15 cellular contexts compared by ENCODE assay signal in genomic region chr7:41047789-41048191, GRCh38.
DNase-seq lines count a peak whose midpoint lies in the region; ATAC-seq and TF ChIP-seq lines count a peak whose summit lies in the region.
"Had no signal": no experiment of that assay in that cellular context is flagged by ENCODE, and none has a peak within 500 bp of the region (broad histone marks: within the 10 kb centered on the region; RNA-seq: fewer than 3 reads in every experiment).

No MANE protein-coding gene starts in this region.

- H3K36me3 ChIP-seq in cardiac muscle cell, result no peaks in the 10 kb centered on the region
- H3K36me3 ChIP-seq: sigmoid colon, suprapubic skin had no signal

- TF ChIP-seq CTCF in cardiac muscle cell (IDR thresholded peaks at IDR 0.05; ENCODE audit: low read depth, low read length), result no peak

- intact Hi-C loops in sciatic nerve (cut with DNase I), result no loop called here

- H3K27ac ChIP-seq in cardiac muscle cell, result peak overlapping the region; percentile 80
- no peak overlapping the region for H3K27ac ChIP-seq in substantia nigra (ENCODE audit: low read depth, low read length, poor library complexity, severe bottlenecking)
- no peak overlapping the region for H3K27ac ChIP-seq in caudate nucleus (ENCODE audit: low read depth, low read length)
- H3K27ac ChIP-seq: sigmoid colon, suprapubic skin had no signal

- ATAC-seq in SK-N-SH treated with all-trans-retinoic acid at 6 μM for 48 hours (peak; percentile 54), sciatic nerve (peak; percentile 69), HG02623 (IDR thresholded peaks at IDR 0.05; ENCODE audit: unreplicated experiment) (no peak)
- ATAC-seq: activated T-helper 17 cell treated with anti-CD3 and anti-CD28 coated beads, Interleukin-2, amount 50 U/mL, for 72 hours had no signal

- peak; percentile 47 for DNase-seq in GM04503 (ENCODE audit: low read depth)
- DNase-seq in cardiac muscle cell (ENCODE audit: low read depth in 1 of 2, low spot score in 1 of 2), result peak; percentile 52 to 73
- DNase-seq in sciatic nerve (ENCODE audit: low spot score), result no peak
- no peak for DNase-seq in substantia nigra (lab: John Stamatoyannopoulos, UW)
- no peak for DNase-seq in activated T-cell treated with anti-CD3 and anti-CD28 coated beads for 4 hours
- DNase-seq in caudate nucleus (lab: John Stamatoyannopoulos, UW), result no peak
- DNase-seq: activated CD4-positive, alpha-beta T cell treated with anti-CD3 and anti-CD28 coated beads, Interleukin-2, amount 50 U/mL, for 1 hour; H7; NCI-H1436 treated with DMSO at 0.1 percent for 48 hours; sigmoid colon; T-helper 2 cell had no signal

- H3K4me1 ChIP-seq in cardiac muscle cell (ENCODE audit: low read depth), result peaks cover 33% of the 10 kb centered on the region
- H3K4me1 ChIP-seq: sigmoid colon, suprapubic skin had no signal

- H3K27me3 ChIP-seq in cardiac muscle cell, result no peaks in the 10 kb centered on the region
- H3K27me3 ChIP-seq: sigmoid colon, suprapubic skin had no signal

- no peaks in the 10 kb centered on the region for H3K9me3 ChIP-seq in cardiac muscle cell (ENCODE audit: low read depth)
- H3K9me3 ChIP-seq: suprapubic skin had no signal

- H3K4me3 ChIP-seq in cardiac muscle cell, result no peak overlapping the region
- H3K4me3 ChIP-seq: sigmoid colon, suprapubic skin had no signal

TF ChIP-seq in SK-N-SH treated with all-trans-retinoic acid at 6 μM for 48 hours, 23 proteins besides CTCF, POLR2A, EP300 and RAD21:
- TF ChIP-seq ESRRG (CRISPR knock-in tag; IDR thresholded peaks at IDR 0.05) (no peak), TCF4 (CRISPR knock-in tag; IDR thresholded peaks at IDR 0.05; ENCODE audit: borderline replicate concordance) (peak; percentile 34; the same call in 1 of the 2 replicates), PPARA (CRISPR knock-in tag; IDR thresholded peaks at IDR 0.05; ENCODE audit: borderline replicate concordance) (no peak)
- TF ChIP-seq, protein P1, sequence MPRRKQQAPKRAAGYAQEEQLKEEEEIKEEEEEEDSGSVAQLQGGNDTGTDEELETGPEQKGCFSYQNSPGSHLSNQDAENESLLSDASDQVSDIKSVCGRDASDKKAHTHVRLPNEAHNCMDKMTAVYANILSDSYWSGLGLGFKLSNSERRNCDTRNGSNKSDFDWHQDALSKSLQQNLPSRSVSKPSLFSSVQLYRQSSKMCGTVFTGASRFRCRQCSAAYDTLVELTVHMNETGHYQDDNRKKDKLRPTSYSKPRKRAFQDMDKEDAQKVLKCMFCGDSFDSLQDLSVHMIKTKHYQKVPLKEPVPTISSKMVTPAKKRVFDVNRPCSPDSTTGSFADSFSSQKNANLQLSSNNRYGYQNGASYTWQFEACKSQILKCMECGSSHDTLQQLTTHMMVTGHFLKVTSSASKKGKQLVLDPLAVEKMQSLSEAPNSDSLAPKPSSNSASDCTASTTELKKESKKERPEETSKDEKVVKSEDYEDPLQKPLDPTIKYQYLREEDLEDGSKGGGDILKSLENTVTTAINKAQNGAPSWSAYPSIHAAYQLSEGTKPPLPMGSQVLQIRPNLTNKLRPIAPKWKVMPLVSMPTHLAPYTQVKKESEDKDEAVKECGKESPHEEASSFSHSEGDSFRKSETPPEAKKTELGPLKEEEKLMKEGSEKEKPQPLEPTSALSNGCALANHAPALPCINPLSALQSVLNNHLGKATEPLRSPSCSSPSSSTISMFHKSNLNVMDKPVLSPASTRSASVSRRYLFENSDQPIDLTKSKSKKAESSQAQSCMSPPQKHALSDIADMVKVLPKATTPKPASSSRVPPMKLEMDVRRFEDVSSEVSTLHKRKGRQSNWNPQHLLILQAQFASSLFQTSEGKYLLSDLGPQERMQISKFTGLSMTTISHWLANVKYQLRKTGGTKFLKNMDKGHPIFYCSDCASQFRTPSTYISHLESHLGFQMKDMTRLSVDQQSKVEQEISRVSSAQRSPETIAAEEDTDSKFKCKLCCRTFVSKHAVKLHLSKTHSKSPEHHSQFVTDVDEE (CRISPR knock-in tag; IDR thresholded peaks at IDR 0.05), result no peak

Comparison
In these comparisons a context has a peak if more than half of its experiments do, and no peak if none do; other contexts are left out.
1. DNase-seq: peak in GM04503 (single experiment) and cardiac muscle cell (2 of 2); none in sciatic nerve (single experiment), substantia nigra (0 of 49), activated T-cell treated with anti-CD3 and anti-CD28 coated beads for 4 hours (single experiment) and caudate nucleus (0 of 61).